In genomic region chr3:172622916-172623700, GRCh38 we compare ENCODE assay signal across 9 cellular contexts.
DNase-seq lines count a peak whose midpoint lies in the region; ATAC-seq and TF ChIP-seq lines count a peak whose summit lies in the region.
"Had no signal": no experiment of that assay in that cellular context is flagged by ENCODE, and none has a peak within 500 bp of the region (broad histone marks: within the 10 kb centered on the region; RNA-seq: fewer than 3 reads in every experiment).

No MANE protein-coding gene starts in this region.

- H3K27me3 Mint-ChIP-seq in neural crest cell (ENCODE audit: low read depth): no peaks in the 10 kb centered on the region
- no peaks in the 10 kb centered on the region for H3K27me3 Mint-ChIP-seq in stimulated activated memory B cell treated with anti-CD40 and anti-IgM and Interleukin-4, amounts not matched to agents 10 μg/mL and 1 μg/mL and 100 μg/mL, for 72 hours

- H3K4me3 ChIP-seq in WERI-Rb-1 (ENCODE audit: low read depth, low read length) (no peak overlapping the region), epithelial cell of esophagus (ENCODE audit: low read length) (no peak overlapping the region)
- H3K4me3 ChIP-seq: BLaER1 had no signal

- no peaks in the 10 kb centered on the region for H3K9me3 ChIP-seq in WERI-Rb-1 (ENCODE audit: severe bottlenecking)
- H3K9me3 ChIP-seq: BLaER1 had no signal

- H3K4me3 Mint-ChIP-seq in neural crest cell: no peak overlapping the region
- H3K4me3 Mint-ChIP-seq in stimulated activated memory B cell treated with anti-CD40 and anti-IgM and Interleukin-4, amounts not matched to agents 10 μg/mL and 1 μg/mL and 100 μg/mL, for 72 hours: no peak overlapping the region

- DNase-seq in DMS 273 (lab: John Stamatoyannopoulos, UW; ENCODE audit: unreplicated experiment) (peak; percentile 88), DMS 273 treated with DMSO at 0.1 percent for 48 hours (lab: John Stamatoyannopoulos, UW) (no peak), LoVo (ENCODE audit: low spot score) (peak; percentile 72), WERI-Rb-1 (peak; percentile 31), epithelial cell of esophagus (ENCODE audit: low read depth) (peak; percentile 75), neural crest cell (ENCODE audit: low read depth, low spot score) (peak; percentile 34), NCI-H187 treated with DMSO at 0.1 percent for 48 hours (lab: John Stamatoyannopoulos, UW) (no peak)

- H3K4me1 Mint-ChIP-seq in neural crest cell: no peaks in the 10 kb centered on the region
- H3K4me1 Mint-ChIP-seq in stimulated activated memory B cell treated with anti-CD40 and anti-IgM and Interleukin-4, amounts not matched to agents 10 μg/mL and 1 μg/mL and 100 μg/mL, for 72 hours: no peaks in the 10 kb centered on the region

- peak; percentile 41 for TF ChIP-seq CTCF in WERI-Rb-1 (IDR thresholded peaks at IDR 0.05; ENCODE audit: low read depth, low read length)
- peak; percentile 66 for TF ChIP-seq CTCF in epithelial cell of esophagus (IDR thresholded peaks at IDR 0.05; ENCODE audit: insufficient read depth, low read depth, low read length, missing control alignments)
- peak; percentile 82 for TF ChIP-seq CTCF in neural crest cell (conservative IDR thresholded peaks at IDR 0.05)

- peak overlapping the region; percentile 57 for H3K27ac Mint-ChIP-seq in neural crest cell (ENCODE audit: unreplicated experiment)
- no peak overlapping the region for H3K27ac Mint-ChIP-seq in stimulated activated memory B cell treated with anti-CD40 and anti-IgM and Interleukin-4, amounts not matched to agents 10 μg/mL and 1 μg/mL and 100 μg/mL, for 72 hours

- no peaks in the 10 kb centered on the region for H3K36me3 ChIP-seq in WERI-Rb-1
- H3K36me3 ChIP-seq: BLaER1 had no signal

- H3K36me3 Mint-ChIP-seq in neural crest cell (ENCODE audit: low read depth): no peaks in the 10 kb centered on the region
- no peaks in the 10 kb centered on the region for H3K36me3 Mint-ChIP-seq in stimulated activated memory B cell treated with anti-CD40 and anti-IgM and Interleukin-4, amounts not matched to agents 10 μg/mL and 1 μg/mL and 100 μg/mL, for 72 hours

- no peak overlapping the region for H3K27ac ChIP-seq in WERI-Rb-1
- H3K27ac ChIP-seq: BLaER1 had no signal

- H3K9me3 Mint-ChIP-seq in neural crest cell: no peaks in the 10 kb centered on the region
- H3K9me3 Mint-ChIP-seq in stimulated activated memory B cell treated with anti-CD40 and anti-IgM and Interleukin-4, amounts not matched to agents 10 μg/mL and 1 μg/mL and 100 μg/mL, for 72 hours: no peaks in the 10 kb centered on the region

- no peaks in the 10 kb centered on the region for H3K27me3 ChIP-seq in WERI-Rb-1 (ENCODE audit: insufficient read depth, low read depth, severe bottlenecking)
- H3K27me3 ChIP-seq: BLaER1 had no signal

- ATAC-seq in stimulated activated memory B cell treated with anti-CD40 and anti-IgM and Interleukin-4, amounts not matched to agents 10 μg/mL and 1 μg/mL and 100 μg/mL, for 72 hours: no peak

Comparison
In these comparisons a context has a peak if more than half of its experiments do, and no peak if none do; other contexts are left out.
1. DNase-seq: peak in DMS 273 (single experiment), LoVo (single experiment), WERI-Rb-1 (single experiment), epithelial cell of esophagus (single experiment) and neural crest cell (single experiment); none in DMS 273 treated with DMSO at 0.1 percent for 48 hours (single experiment) and NCI-H187 treated with DMSO at 0.1 percent for 48 hours (single experiment).
2. Peak in every context shown above with its lines, with median percentiles within 50 percentile points of each other: CTCF ChIP-seq.